In the genomic region with DNA sequence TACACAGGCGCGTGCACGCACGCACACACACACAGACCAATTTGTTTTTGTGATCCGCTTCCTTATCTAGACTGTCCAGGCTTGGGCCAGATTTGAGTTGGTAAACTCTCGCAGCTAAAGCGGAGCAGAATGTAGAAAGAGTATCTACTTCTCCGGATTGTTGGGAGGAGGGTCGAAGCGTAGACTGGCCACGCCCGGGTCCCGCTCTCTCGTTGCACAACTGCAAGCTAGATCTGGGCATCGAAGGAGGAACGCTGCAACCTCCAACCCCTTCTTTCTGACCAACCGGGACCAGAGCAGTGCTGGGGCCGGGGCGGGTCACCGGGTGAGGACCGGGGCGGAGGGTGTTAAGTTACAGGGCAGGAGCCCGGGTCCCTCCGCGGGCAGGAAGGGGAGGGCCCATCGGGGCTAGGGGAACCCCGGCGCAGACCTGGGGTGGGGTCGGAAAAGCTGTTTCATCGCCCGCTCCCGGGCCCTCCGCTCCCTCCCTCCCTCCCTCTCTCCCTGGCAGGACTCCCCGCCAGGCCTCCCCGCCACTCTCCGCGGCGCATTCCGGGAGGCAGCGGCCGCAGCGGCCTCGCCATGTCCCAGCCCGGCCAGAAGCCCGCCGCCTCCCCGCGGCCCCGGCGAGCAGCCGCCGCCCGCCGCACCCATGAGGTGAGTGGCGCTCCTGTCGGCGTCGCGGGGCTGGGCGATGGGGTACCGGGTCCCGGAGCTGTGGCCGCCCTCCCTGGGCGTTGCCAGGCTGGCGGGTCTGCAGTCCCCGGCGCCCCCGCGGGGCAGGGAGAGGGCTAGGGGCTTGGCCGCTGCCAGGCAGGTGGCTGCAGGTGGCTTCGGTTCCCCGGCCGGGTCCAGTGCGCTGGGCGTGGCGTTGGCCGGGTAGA, we compare ENCODE assay signal across 8 cellular contexts. TPM values are rescaled to one million over a fixed set of nuclear protein-coding genes. Genes with fewer than 3 reads are reported as not detected.
DNase-seq lines count a peak whose midpoint lies in the region; ATAC-seq and TF ChIP-seq lines count a peak whose summit lies in the region.

A gene with protein sequence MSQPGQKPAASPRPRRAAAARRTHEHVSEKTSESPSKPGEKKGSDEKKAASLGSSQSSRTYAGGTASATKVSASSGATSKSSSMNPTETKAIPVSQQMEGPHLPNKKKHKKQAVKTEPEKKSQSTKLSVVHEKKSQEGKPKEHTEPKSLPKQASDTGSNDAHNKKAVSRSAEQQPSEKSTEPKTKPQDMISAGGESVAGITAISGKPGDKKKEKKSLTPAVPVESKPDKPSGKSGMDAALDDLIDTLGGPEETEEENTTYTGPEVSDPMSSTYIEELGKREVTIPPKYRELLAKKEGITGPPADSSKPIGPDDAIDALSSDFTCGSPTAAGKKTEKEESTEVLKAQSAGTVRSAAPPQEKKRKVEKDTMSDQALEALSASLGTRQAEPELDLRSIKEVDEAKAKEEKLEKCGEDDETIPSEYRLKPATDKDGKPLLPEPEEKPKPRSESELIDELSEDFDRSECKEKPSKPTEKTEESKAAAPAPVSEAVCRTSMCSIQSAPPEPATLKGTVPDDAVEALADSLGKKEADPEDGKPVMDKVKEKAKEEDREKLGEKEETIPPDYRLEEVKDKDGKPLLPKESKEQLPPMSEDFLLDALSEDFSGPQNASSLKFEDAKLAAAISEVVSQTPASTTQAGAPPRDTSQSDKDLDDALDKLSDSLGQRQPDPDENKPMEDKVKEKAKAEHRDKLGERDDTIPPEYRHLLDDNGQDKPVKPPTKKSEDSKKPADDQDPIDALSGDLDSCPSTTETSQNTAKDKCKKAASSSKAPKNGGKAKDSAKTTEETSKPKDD (plus strand): TSS at position 536 of the 884 bp plus-strand sequence. CDS start 47 bp downstream, at position 583.

- H4K20me1 ChIP-seq in DND-41 (ENCODE audit: insufficient read depth, low read length) = no peaks in the 10 kb centered on the region
- peaks cover 37% of the 10 kb centered on the region for H4K20me1 ChIP-seq in IMR-90 (ENCODE audit: insufficient read depth, low read length)

- peaks cover 20% of the 10 kb centered on the region for H3K4me1 ChIP-seq in DND-41 (ENCODE audit: insufficient read depth, low read length)
- H3K4me1 ChIP-seq in IMR-90 (ENCODE audit: control insufficient read depth, insufficient read depth, low read length) = peaks cover 1% of the 10 kb centered on the region; the same call in 1 of the 2 replicates
- peaks cover 50% of the 10 kb centered on the region for H3K4me1 ChIP-seq in left ventricle myocardium inferior
- H3K4me1 ChIP-seq in aorta (ENCODE audit: control insufficient read depth in 1 of 2, insufficient read depth in 2 of 2, low read length in 2 of 2) = peaks cover 0 to under 1% of the 10 kb centered on the region in 2 donors

- peak within 1 kb of the TSS; percentile 89 for H2BK5ac ChIP-seq in IMR-90 (ENCODE audit: low read depth, low read length, poor library complexity, severe bottlenecking)

- peak; percentile 83 for ATAC-seq in DND-41 (ENCODE audit: insufficient read depth, low read depth)
- peak; percentile 63 for ATAC-seq in GM21529 (IDR thresholded peaks at IDR 0.05; ENCODE audit: unreplicated experiment)
- ATAC-seq in IMR-90 (ENCODE audit: low read depth) = peak; percentile 79
- peak; percentile 95 for ATAC-seq in aorta (ENCODE audit: low FRiP score)

- DNase-seq in DND-41 (peak; percentile 62), IMR-90 (peak; percentile 85), amniotic epithelial cell (ENCODE audit: low read depth) (peak; percentile 97), left ventricle myocardium inferior (peak; percentile 94), putamen (ENCODE audit: low spot score) (peak; percentile 55), aorta (peak; percentile 97)

- H3K79me1 ChIP-seq in IMR-90 (ENCODE audit: low read depth in 1 of 2, low read length in 2 of 2) = peaks cover 16 to 44% of the 10 kb centered on the region in 2 experiments

- peak within 1 kb of the TSS; percentile 79 for H2AK5ac ChIP-seq in IMR-90 (ENCODE audit: low read depth, low read length)

- H2BK15ac ChIP-seq in IMR-90 (ENCODE audit: low read depth, low read length) = peak within 1 kb of the TSS; percentile 29; the same call in 2 of the 3 replicates

- TF ChIP-seq CTCF in DND-41 (IDR thresholded peaks at IDR 0.05; ENCODE audit: borderline replicate concordance, extremely low read depth, low read length, poor library complexity, severe bottlenecking) = no peak
- TF ChIP-seq CTCF in IMR-90 (conservative IDR thresholded peaks at IDR 0.05; ENCODE audit: low read depth, low read length) = no peak
- TF ChIP-seq CTCF in left ventricle myocardium inferior (IDR thresholded peaks at IDR 0.05; ENCODE audit: borderline replicate concordance) = no peak

- H3K9ac ChIP-seq in DND-41 (ENCODE audit: low read depth, low read length) (peak within 1 kb of the TSS; percentile 62), IMR-90 (ENCODE audit: low read depth, low read length) (peak within 1 kb of the TSS; percentile 86)

- intact Hi-C loops in IMR-90 (cut with micrococcal nuclease) = loop anchor here (5.0 to 10.0 kb wide), 3 partner anchors 35 to 707 kb away; no protein-coding TSS in a partner anchor
- intact Hi-C loops in T-helper 1 cell treated with Interleukin-12 subunit alpha and Interleukin-12 subunit beta and Interleukin-4 antibody, amounts not matched to agents 30 ng/mL and 1 ng/mL, for 36 hours (cut with micrococcal nuclease) = loop anchor here (1.0 to 5.0 kb wide), 20 partner anchors 8 to 1869 kb away; a partner anchor contains a TSS
- intact Hi-C loops in left ventricle myocardium inferior (cut with micrococcal nuclease) = no loop called here
- intact Hi-C loops in aorta (cut with DNase I) = loop anchor here (5.0 kb wide), 2 partner anchors 40 to 50 kb away; no protein-coding TSS in a partner anchor

- H2BK120ac ChIP-seq in IMR-90 (ENCODE audit: low read depth, low read length) = peak within 1 kb of the TSS; percentile 85

- 0% methylated on average over 17 of the region's 77 CpGs; no CpG with 5 or more reads in 1 of the 2 experiments for WGBS in IMR-90 (ENCODE audit: extremely low coverage in 2 of 2, insufficient read length in 1 of 2), 2 experiments
- WGBS in aorta, 2 donors = 0 to 1% methylated on average over 43 to 75 of the region's 77 CpGs

- H3K27me3 ChIP-seq in DND-41 (ENCODE audit: insufficient read depth, low read length, poor library complexity) (peaks cover 3% of the 10 kb centered on the region), IMR-90 (ENCODE audit: control insufficient read depth, insufficient read depth, low read length) (no peaks in the 10 kb centered on the region), left ventricle myocardium inferior (ENCODE audit: low read depth) (no peaks in the 10 kb centered on the region), aorta (ENCODE audit: control insufficient read depth in 1 of 2, insufficient read depth in 2 of 2, low read length in 1 of 2) (no peaks in the 10 kb centered on the region)

- H2AFZ ChIP-seq in DND-41 (ENCODE audit: low read depth, low read length) (peak within 1 kb of the TSS; percentile 81), IMR-90 (replicated peaks; ENCODE audit: low read length, poor library complexity) (peak within 1 kb of the TSS; percentile 97)

- H3K79me2 ChIP-seq in DND-41 (ENCODE audit: insufficient read depth, low read length) = no peaks in the 10 kb centered on the region

- dilution Hi-C loops in IMR-90 (cut with HindIII; ENCODE audit: low sequenced_read_pairs, unreplicated experiment) = no loop called here

- peak within 1 kb of the TSS; percentile 97 for H3K23ac ChIP-seq in IMR-90 (ENCODE audit: low read depth, low read length)

- peak within 1 kb of the TSS; percentile 98 for H3K4ac ChIP-seq in IMR-90 (ENCODE audit: low read depth, low read length)

- peak within 1 kb of the TSS; percentile 59; the same call in 1 of the 2 replicates for H3K27ac ChIP-seq in DND-41 (ENCODE audit: low read length)
- peak within 1 kb of the TSS; percentile 90 for H3K27ac ChIP-seq in IMR-90 (ENCODE audit: insufficient read depth, low read length)
- H3K27ac ChIP-seq in left ventricle myocardium inferior (replicated peaks) = peak within 1 kb of the TSS; percentile 99
- H3K27ac ChIP-seq in aorta (ENCODE audit: low read depth in 1 of 2, low read length in 2 of 2) = peak within 1 kb of the TSS; percentile 74 to 87

- peak within 1 kb of the TSS; percentile 85 for H3K4me2 ChIP-seq in DND-41 (ENCODE audit: insufficient read depth, low read length)
- H3K4me2 ChIP-seq in IMR-90 (ENCODE audit: low read depth, low read length) = peak within 1 kb of the TSS; percentile 87

- H3K9me3 ChIP-seq in DND-41 (ENCODE audit: insufficient read depth, low read length, severe bottlenecking) (no peaks in the 10 kb centered on the region), IMR-90 (ENCODE audit: control insufficient read depth, insufficient read depth, low read length) (no peaks in the 10 kb centered on the region), left ventricle myocardium inferior (replicated peaks) (no peaks in the 10 kb centered on the region), aorta (ENCODE audit: control insufficient read depth, low read length) (no peaks in the 10 kb centered on the region)

- peaks cover 3% of the 10 kb centered on the region for H3K9me1 ChIP-seq in IMR-90 (ENCODE audit: insufficient read depth, low read length)

- H3K56ac ChIP-seq in IMR-90 (ENCODE audit: extremely low read depth, insufficient read depth, low read length) = peak within 1 kb of the TSS; percentile 76

- peak within 1 kb of the TSS; percentile 60 to 88 for H3K4me3 ChIP-seq in DND-41 (ENCODE audit: low read depth in 1 of 2, low read length in 2 of 2)
- H3K4me3 ChIP-seq in IMR-90 (ENCODE audit: insufficient read depth, low read depth, low read length) = peak within 1 kb of the TSS; percentile 92
- peak within 1 kb of the TSS; percentile 94 for H3K4me3 ChIP-seq in left ventricle myocardium inferior
- peak within 1 kb of the TSS; percentile 75 to 88 for H3K4me3 ChIP-seq in aorta (ENCODE audit: low read length in 2 of 2)

- no peaks in the 10 kb centered on the region for H3K36me3 ChIP-seq in DND-41 (ENCODE audit: insufficient read depth, low read length)
- H3K36me3 ChIP-seq in IMR-90 (ENCODE audit: control insufficient read depth, insufficient read depth, low read length) = no peaks in the 10 kb centered on the region
- H3K36me3 ChIP-seq in left ventricle myocardium inferior = no peaks in the 10 kb centered on the region
- no peaks in the 10 kb centered on the region for H3K36me3 ChIP-seq in aorta (ENCODE audit: control insufficient read depth in 1 of 2, insufficient read depth in 2 of 2, low read length in 1 of 2)

- peak within 1 kb of the TSS; percentile 64 for H2BK20ac ChIP-seq in IMR-90 (ENCODE audit: low read depth, low read length)

- no peak; the same call in 1 of the 2 replicates for TF ChIP-seq POLR2A in IMR-90 (IDR thresholded peaks at IDR 0.05; ENCODE audit: low read depth, low read length)

- peak within 1 kb of the TSS; percentile 99 for H2AK9ac ChIP-seq in IMR-90 (replicated peaks; ENCODE audit: low read depth, low read length, poor library complexity)

- no peak for TF ChIP-seq RAD21 in IMR-90 (IDR thresholded peaks at IDR 0.05; ENCODE audit: low read length)

- CTCF ChIA-PET in IMR-90 (lab: Yijun Ruan, JAX) = interaction anchor here (1.8 kb wide), 1 partner anchor 48 kb away, joined by 14 read pairs; no protein-coding TSS in a partner anchor

- peak within 1 kb of the TSS; percentile 40 for H3K18ac ChIP-seq in IMR-90 (ENCODE audit: low read depth, low read length)

- H4K8ac ChIP-seq in IMR-90 (ENCODE audit: low read depth in 2 of 2, low read length in 2 of 2) = peak within 1 kb of the TSS; percentile 84 to 97

- in situ Hi-C loops in IMR-90 (cut with MboI; ENCODE audit: low sequenced_read_pairs) = no loop called here

- H4K91ac ChIP-seq in IMR-90 (ENCODE audit: insufficient read depth, low read depth, low read length) = peak within 1 kb of the TSS; percentile 88

- H3K14ac ChIP-seq in IMR-90 (replicated peaks; ENCODE audit: low read depth, low read length) = peak within 1 kb of the TSS; percentile 97

- no TSS peak for BruUV-seq in IMR-90 (replicated peaks; lab: Mats Ljungman, UMichigan)

- POLR2A ChIA-PET in IMR-90 (lab: Charles Lee; ENCODE audit: unreplicated experiment) = interaction anchor here (0.6 to 1.5 kb wide), 2 partner anchors 25 to 62 kb away, joined by 3 read pairs; no protein-coding TSS in a partner anchor

- H4K5ac ChIP-seq in IMR-90 (ENCODE audit: low read depth, low read length) = peak within 1 kb of the TSS; percentile 82

RNA-seq across cellular contexts. Expression of the gene that starts here (rescaled TPM):
- total RNA-seq in IMR-90 (2012; rRNA removed) (128 and 183 TPM in 2 replicates), left ventricle myocardium inferior (649 TPM), aorta (100 to 1,000 TPM; 305 to 307 TPM)
- polyA plus RNA-seq in IMR-90 (2012; rRNA removed) (81.9 and 91.3 TPM in 2 replicates), aorta (100 to 1,000 TPM; 101 to 118 TPM)
- polyA plus RNA-seq in IMR-90 (2012; cell fraction: cytosol; rRNA removed) = 31.1 and 42.0 TPM in 2 replicates
- 19.8 and 93.2 TPM in 2 replicates for polyA plus RNA-seq in IMR-90 (2012; cell fraction: nucleus; rRNA removed; ENCODE audit: low replicate concordance)
- total RNA-seq in T-helper 1 cell treated with Interleukin-12 subunit alpha and Interleukin-12 subunit beta and Interleukin-4 antibody, amounts not matched to agents 30 ng/mL and 1 ng/mL, for 36 hours = 218 and 222 TPM in 2 replicates

Comparison
In these comparisons a context has a peak if more than half of its experiments do, and no peak if none do; other contexts are left out.
1. Peak in every context shown above with its lines: DNase-seq, ATAC-seq, H3K4me3 ChIP-seq and H3K27ac ChIP-seq.